Comparison of ENCODE assay signal across 21 cellular contexts in genomic region chr11:121927789-121928188, GRCh38.
DNase-seq lines count a peak whose midpoint lies in the region; ATAC-seq and TF ChIP-seq lines count a peak whose summit lies in the region.
"Had no signal": no experiment of that assay in that cellular context is flagged by ENCODE, and none has a peak within 500 bp of the region (broad histone marks: within the 10 kb centered on the region; RNA-seq: fewer than 3 reads in every experiment).

No MANE protein-coding gene starts in this region.

- H3K27me3 Mint-ChIP-seq in nephron progenitor cell (ENCODE audit: low read depth, poor library complexity) (peaks cover 21% of the 10 kb centered on the region), mesothelial cell of epicardium (ENCODE audit: low read depth) (no peaks in the 10 kb centered on the region)

- TF ChIP-seq POLR2A in right lobe of liver (IDR thresholded peaks at IDR 0.05): no peak

- no peak overlapping the region for H3K4me3 ChIP-seq in SJCRH30
- no peak overlapping the region for H3K4me3 ChIP-seq in right lobe of liver
- H3K4me3 ChIP-seq: BLaER1, GM12878, HAP-1 had no signal

- WGBS in right lobe of liver (ENCODE audit: insufficient coverage, low coverage, low lambda C conversion rate, missing lambda C conversion rate): 52% methylated on average over 6 of the region's 6 CpGs

- H3K27ac ChIP-seq in SJCRH30 (peak overlapping the region; percentile 99), right lobe of liver (no peak overlapping the region)
- H3K27ac ChIP-seq: 22Rv1, BLaER1, C4-2B had no signal

- H3K4me3 Mint-ChIP-seq in nephron progenitor cell (peak overlapping the region; percentile 4), mesothelial cell of epicardium (no peak overlapping the region)
- H3K4me3 Mint-ChIP-seq: B cell; CD4-positive, CD25-positive, alpha-beta regulatory T cell; CD8-positive, alpha-beta T cell; HFFc6 had no signal

- peak; percentile 73 for ATAC-seq in left lobe of liver
- peak; percentile 63 to 77 (median 67) for ATAC-seq in right lobe of liver
- ATAC-seq in HG03280 (IDR thresholded peaks at IDR 0.05; ENCODE audit: unreplicated experiment): no peak
- no peak for ATAC-seq in GM21515 (IDR thresholded peaks at IDR 0.05; ENCODE audit: unreplicated experiment)
- no peak for ATAC-seq in HG02884 (IDR thresholded peaks at IDR 0.05; ENCODE audit: unreplicated experiment)
- ATAC-seq: CD8-positive, alpha-beta T cell; GM12878 had no signal

- H3K9me3 ChIP-seq in SJCRH30 (replicated peaks): no peaks in the 10 kb centered on the region
- no peaks in the 10 kb centered on the region for H3K9me3 ChIP-seq in right lobe of liver
- H3K9me3 ChIP-seq: BLaER1, Caco-2, HAP-1 had no signal

- no peak for TF ChIP-seq CTCF in right lobe of liver (IDR thresholded peaks at IDR 0.05)
- TF ChIP-seq CTCF in nephron progenitor cell (IDR thresholded peaks at IDR 0.05): no peak
- no peak for TF ChIP-seq CTCF in mesothelial cell of epicardium (IDR thresholded peaks at IDR 0.05; ENCODE audit: unreplicated experiment)

- H3K27ac Mint-ChIP-seq in nephron progenitor cell (no peak overlapping the region), mesothelial cell of epicardium (no peak overlapping the region)
- H3K27ac Mint-ChIP-seq: B cell; CD4-positive, CD25-positive, alpha-beta regulatory T cell; CD8-positive, alpha-beta T cell; HFFc6 had no signal

- H3K4me1 ChIP-seq in SJCRH30 (peaks cover 32% of the 10 kb centered on the region), right lobe of liver (peaks cover 0 to 50% (median 20%) of the 10 kb centered on the region in 4 donors)
- H3K4me1 ChIP-seq: BLaER1, Caco-2 had no signal

- no peaks in the 10 kb centered on the region; the same call in 1 of the 2 replicates for H3K36me3 ChIP-seq in SJCRH30
- H3K36me3 ChIP-seq in right lobe of liver: no peaks in the 10 kb centered on the region
- H3K36me3 ChIP-seq: BLaER1, HAP-1 had no signal

- H3K9me3 Mint-ChIP-seq in nephron progenitor cell: peaks cover 7% of the 10 kb centered on the region
- H3K9me3 Mint-ChIP-seq in mesothelial cell of epicardium: no peaks in the 10 kb centered on the region
- H3K9me3 Mint-ChIP-seq: CD4-positive, CD25-positive, alpha-beta regulatory T cell; CD8-positive, alpha-beta T cell; HFFc6 had no signal

- H3K36me3 Mint-ChIP-seq in nephron progenitor cell (ENCODE audit: low read depth): no peaks in the 10 kb centered on the region
- H3K36me3 Mint-ChIP-seq in mesothelial cell of epicardium: no peaks in the 10 kb centered on the region
- H3K36me3 Mint-ChIP-seq: CD4-positive, CD25-positive, alpha-beta regulatory T cell; CD8-positive, alpha-beta T cell had no signal

- intact Hi-C loops in right lobe of liver (cut with DNase I): no loop called here

- H3K4me1 Mint-ChIP-seq in nephron progenitor cell: peaks cover 12% of the 10 kb centered on the region
- H3K4me1 Mint-ChIP-seq in mesothelial cell of epicardium: peaks cover 27% of the 10 kb centered on the region
- H3K4me1 Mint-ChIP-seq: B cell; CD4-positive, CD25-positive, alpha-beta regulatory T cell had no signal

- H3K27me3 ChIP-seq in SJCRH30 (no peaks in the 10 kb centered on the region), right lobe of liver (no peaks in the 10 kb centered on the region)
- H3K27me3 ChIP-seq: BLaER1 had no signal

- DNase-seq in SJCRH30 (no peak), left lobe of liver (ENCODE audit: low spot score) (peak; percentile 68), right lobe of liver (peak in 1 of 3 donors; percentile 74), nephron progenitor cell (no peak), mesothelial cell of epicardium (ENCODE audit: low spot score in 2 of 2, unreplicated experiment in 2 of 2) (no peak)
- DNase-seq: Caco-2; CD4-positive, CD25-positive, alpha-beta regulatory T cell; CD8-positive, alpha-beta T cell; DMS153; DND-41; GOT3; HFFc6 had no signal

Comparison
In these comparisons a context has a peak if more than half of its experiments do, and no peak if none do; other contexts are left out.
1. ATAC-seq: peak in left lobe of liver (single experiment) and right lobe of liver (4 of 4); none in HG03280 (single experiment), GM21515 (single experiment) and HG02884 (single experiment).